In genomic region chr15:27059610-27060202, GRCh38 we compare ENCODE assay signal across 8 cellular contexts.
DNase-seq lines count a peak whose midpoint lies in the region; ATAC-seq and TF ChIP-seq lines count a peak whose summit lies in the region.

No MANE protein-coding gene starts in this region.

- no peak overlapping the region for H3K4me3 ChIP-seq in HFF-Myc (replicated peaks; ENCODE audit: low read depth, low read length)
- H3K4me3 ChIP-seq in colonic mucosa: no peak overlapping the region

- H3K9ac ChIP-seq in colonic mucosa (ENCODE audit: low read depth in 2 of 2, low read length in 2 of 2): no peak overlapping the region

- DNase-seq in NCI-H345 (lab: John Stamatoyannopoulos, UW): peak; percentile 54
- no peak for DNase-seq in NCI-H345 treated with DMSO at 0.1 percent for 48 hours (lab: John Stamatoyannopoulos, UW; ENCODE audit: unreplicated experiment)
- peak; percentile 19 for DNase-seq in HFF-Myc (ENCODE audit: extremely low read depth, low read depth)
- DNase-seq in NCI-H82 treated with DMSO at 0.1 percent for 48 hours (lab: John Stamatoyannopoulos, UW; ENCODE audit: unreplicated experiment): peak; percentile 53
- DNase-seq in colonic mucosa: peak; percentile 25
- DNase-seq in midbrain (lab: John Stamatoyannopoulos, UW): peak; percentile 59

- H3K4me1 ChIP-seq in colonic mucosa: no peaks in the 10 kb centered on the region

- no peaks in the 10 kb centered on the region for H3K9me3 ChIP-seq in colonic mucosa

- intact Hi-C loops in colonic mucosa (cut with DNase I): no loop called here

- no peak overlapping the region for H3K27ac ChIP-seq in colonic mucosa

- ATAC-seq in HG03457 (IDR thresholded peaks at IDR 0.05; ENCODE audit: unreplicated experiment): no peak
- no peak for ATAC-seq in GM21717 (IDR thresholded peaks at IDR 0.05; ENCODE audit: unreplicated experiment)

- H3K36me3 ChIP-seq in colonic mucosa: no peaks in the 10 kb centered on the region

- no peaks in the 10 kb centered on the region for H3K27me3 ChIP-seq in colonic mucosa

- TF ChIP-seq CTCF in HFF-Myc (IDR thresholded peaks at IDR 0.05; ENCODE audit: low read depth, low read length, missing control alignments) (peak; percentile 51), colonic mucosa (IDR thresholded peaks at IDR 0.05) (peak; percentile 28)
